ENCODE assay signal across 13 cellular contexts in genomic region chr1:201026234-201026633, GRCh38.
DNase-seq lines count a peak whose midpoint lies in the region; ATAC-seq and TF ChIP-seq lines count a peak whose summit lies in the region.
"Had no signal": no experiment of that assay in that cellular context is flagged by ENCODE, and none has a peak within 500 bp of the region (broad histone marks: within the 10 kb centered on the region; RNA-seq: fewer than 3 reads in every experiment).

No MANE protein-coding gene starts in this region.

- no peaks in the 10 kb centered on the region for H3K27me3 Mint-ChIP-seq in activated naive CD8-positive, alpha-beta T cell treated with anti-CD3 and anti-CD28 coated beads, Interleukin-2, amount 50 U/mL, for 24 hours

- H3K4me1 ChIP-seq in neutrophil (ENCODE audit: control insufficient read depth in 1 of 2, insufficient read depth in 1 of 2, low read depth in 1 of 2, low read length in 1 of 2) = peaks cover 71 to 73% of the 10 kb centered on the region in 2 experiments

- no peak for TF ChIP-seq CTCF in neutrophil (IDR thresholded peaks at IDR 0.05)

- no peak for ATAC-seq in activated naive CD8-positive, alpha-beta T cell treated with anti-CD3 and anti-CD28 coated beads, Interleukin-2, amount 50 U/mL, for 24 hours
- ATAC-seq in GM19023 (IDR thresholded peaks at IDR 0.05; ENCODE audit: unreplicated experiment) = no peak
- no peak for ATAC-seq in GM21528 (IDR thresholded peaks at IDR 0.05; ENCODE audit: low FRiP score, unreplicated experiment)
- ATAC-seq: sciatic nerve had no signal

- peak overlapping the region; percentile 1 to 45 for H3K4me3 ChIP-seq in neutrophil (ENCODE audit: low read depth in 1 of 2, low read length in 1 of 2)
- H3K4me3 ChIP-seq: thyroid gland had no signal

- H3K36me3 ChIP-seq in neutrophil = no peaks in the 10 kb centered on the region
- H3K36me3 ChIP-seq: thyroid gland had no signal

- peak; percentile 22 to 59 for DNase-seq in NCI-H524 (lab: John Stamatoyannopoulos, UW)
- no peak for DNase-seq in NCI-H524 treated with DMSO at 0.1 percent for 48 hours (lab: John Stamatoyannopoulos, UW)
- peak; percentile 36 to 43 for DNase-seq in Kasumi-1 (lab: John Stamatoyannopoulos, UW)
- no peak for DNase-seq in activated naive CD8-positive, alpha-beta T cell treated with anti-CD3 and anti-CD28 coated beads, Interleukin-2, amount 50 U/mL, for 24 hours
- no peak for DNase-seq in amniotic stem cell (lab: John Stamatoyannopoulos, UW)
- DNase-seq: activated CD4-positive, CD25-positive, alpha-beta regulatory T cell; DMS79; NCI-H1105 treated with DMSO at 0.1 percent for 48 hours; thyroid gland had no signal

- no peaks in the 10 kb centered on the region for H3K9me3 ChIP-seq in neutrophil
- H3K9me3 ChIP-seq: thyroid gland had no signal

- H3K4me3 Mint-ChIP-seq in activated naive CD8-positive, alpha-beta T cell treated with anti-CD3 and anti-CD28 coated beads, Interleukin-2, amount 50 U/mL, for 24 hours = no peak overlapping the region

- peaks cover 51% of the 10 kb centered on the region for H3K4me1 Mint-ChIP-seq in activated naive CD8-positive, alpha-beta T cell treated with anti-CD3 and anti-CD28 coated beads, Interleukin-2, amount 50 U/mL, for 24 hours

- no peaks in the 10 kb centered on the region for H3K27me3 ChIP-seq in neutrophil
- H3K27me3 ChIP-seq: thyroid gland had no signal

- H3K27ac ChIP-seq in neutrophil = peak overlapping the region; percentile 76
- H3K27ac ChIP-seq: thyroid gland had no signal

- H3K9me3 Mint-ChIP-seq in activated naive CD8-positive, alpha-beta T cell treated with anti-CD3 and anti-CD28 coated beads, Interleukin-2, amount 50 U/mL, for 24 hours = no peaks in the 10 kb centered on the region

- H3K36me3 Mint-ChIP-seq in activated naive CD8-positive, alpha-beta T cell treated with anti-CD3 and anti-CD28 coated beads, Interleukin-2, amount 50 U/mL, for 24 hours (ENCODE audit: low read depth) = no peaks in the 10 kb centered on the region

- peak overlapping the region; percentile 65 for H3K27ac Mint-ChIP-seq in activated naive CD8-positive, alpha-beta T cell treated with anti-CD3 and anti-CD28 coated beads, Interleukin-2, amount 50 U/mL, for 24 hours

Comparison
In these comparisons a context has a peak if more than half of its experiments do, and no peak if none do; other contexts are left out.
1. DNase-seq: peak in NCI-H524 (2 of 2) and Kasumi-1 (2 of 2); none in NCI-H524 treated with DMSO at 0.1 percent for 48 hours (single experiment), activated naive CD8-positive, alpha-beta T cell treated with anti-CD3 and anti-CD28 coated beads, Interleukin-2, amount 50 U/mL, for 24 hours (single experiment) and amniotic stem cell (single experiment).